7 cellular contexts compared by ENCODE assay signal in genomic region chr5:141343953-141344463, GRCh38. TPM values are rescaled to one million over a fixed set of nuclear protein-coding genes. Genes with fewer than 3 reads are reported as not detected.
DNase-seq lines count a peak whose midpoint lies in the region; ATAC-seq and TF ChIP-seq lines count a peak whose summit lies in the region.
"Had no signal": no experiment of that assay in that cellular context is flagged by ENCODE, and none has a peak within 500 bp of the region (broad histone marks: within the 10 kb centered on the region; RNA-seq: fewer than 3 reads in every experiment).

No MANE protein-coding gene starts in this region.

- no peak overlapping the region for H3K4me3 ChIP-seq in cardiac muscle cell
- H3K4me3 ChIP-seq in upper lobe of right lung: peak overlapping the region; percentile 21
- no peak overlapping the region for H3K4me3 ChIP-seq in Karpas-422 (ENCODE audit: low read length)

- H3K9me3 ChIP-seq in cardiac muscle cell (ENCODE audit: low read depth) (no peaks in the 10 kb centered on the region), upper lobe of right lung (peaks cover 19% of the 10 kb centered on the region), Karpas-422 (ENCODE audit: low read length) (no peaks in the 10 kb centered on the region)

- no peaks in the 10 kb centered on the region for H3K9me2 ChIP-seq in Karpas-422 (replicated peaks; ENCODE audit: insufficient read depth, low read length)

- no peaks in the 10 kb centered on the region for H3K4me1 ChIP-seq in cardiac muscle cell (ENCODE audit: low read depth)
- no peaks in the 10 kb centered on the region for H3K4me1 ChIP-seq in upper lobe of right lung
- no peaks in the 10 kb centered on the region for H3K4me1 ChIP-seq in Karpas-422 (ENCODE audit: low read length)
- H3K4me1 ChIP-seq: spleen had no signal

- no peak for TF ChIP-seq CTCF in cardiac muscle cell (IDR thresholded peaks at IDR 0.05; ENCODE audit: low read depth, low read length)
- no peak for TF ChIP-seq CTCF in upper lobe of right lung (IDR thresholded peaks at IDR 0.05)

- no peaks in the 10 kb centered on the region for H3K27me3 ChIP-seq in cardiac muscle cell
- peaks cover 6% of the 10 kb centered on the region for H3K27me3 ChIP-seq in upper lobe of right lung
- H3K27me3 ChIP-seq in Karpas-422 (ENCODE audit: low read length): no peaks in the 10 kb centered on the region

- peak overlapping the region; percentile 60 for H3K27ac ChIP-seq in cardiac muscle cell
- H3K27ac ChIP-seq in upper lobe of right lung: no peak overlapping the region
- H3K27ac ChIP-seq in Karpas-422 (ENCODE audit: low read length): no peak overlapping the region
- H3K27ac ChIP-seq: spleen had no signal

- H3K27ac Mint-ChIP-seq in activated naive CD4-positive, alpha-beta T cell treated with anti-CD3 and anti-CD28 coated beads, Interleukin-2, amount 10 ng/mL, durations not matched to agents 7 days and 5 days: no peak overlapping the region

- no peak overlapping the region for H3K4me2 ChIP-seq in Karpas-422 (ENCODE audit: low read depth, low read length, poor library complexity, severe bottlenecking)

- no peaks in the 10 kb centered on the region for H3K79me2 ChIP-seq in Karpas-422 (ENCODE audit: low read length)

- peaks cover 35% of the 10 kb centered on the region for H3K27me3 Mint-ChIP-seq in activated naive CD4-positive, alpha-beta T cell treated with anti-CD3 and anti-CD28 coated beads, Interleukin-2, amount 10 ng/mL, durations not matched to agents 7 days and 5 days

- peaks cover 33% of the 10 kb centered on the region for H3K9me3 Mint-ChIP-seq in activated naive CD4-positive, alpha-beta T cell treated with anti-CD3 and anti-CD28 coated beads, Interleukin-2, amount 10 ng/mL, durations not matched to agents 7 days and 5 days

- no peaks in the 10 kb centered on the region for H3K36me3 ChIP-seq in cardiac muscle cell
- no peaks in the 10 kb centered on the region for H3K36me3 ChIP-seq in upper lobe of right lung
- H3K36me3 ChIP-seq in Karpas-422 (ENCODE audit: insufficient read depth, low read length): no peaks in the 10 kb centered on the region
- H3K36me3 ChIP-seq: spleen had no signal

- CTCF ChIA-PET in activated naive CD4-positive, alpha-beta T cell treated with anti-CD3 and anti-CD28 coated beads, Interleukin-2, amount 10 ng/mL, durations not matched to agents 7 days and 5 days (lab: Charles Lee): interaction anchor here (1.0 to 1.7 kb wide), 12 partner anchors 9 to 77 kb away, joined by 3 to 5 read pairs (median 3); partner anchors contain the start of genes PCDHGA1, PCDHGA11, PCDHGB2 and PCDHGB6

- DNase-seq in activated naive CD4-positive, alpha-beta T cell treated with anti-CD3 and anti-CD28 coated beads, Interleukin-2, amount 10 ng/mL, durations not matched to agents 7 days and 5 days: no peak
- DNase-seq in activated naive CD4-positive, alpha-beta T cell treated with anti-CD3 and anti-CD28 coated beads, Interleukin-2, amount 50 U/mL, for 16 hours: no peak
- DNase-seq in cardiac muscle cell (ENCODE audit: low read depth in 1 of 2, low spot score in 1 of 2) (no peak), upper lobe of right lung (no peak), Karpas-422 (no peak), NCI-H128 (lab: John Stamatoyannopoulos, UW; ENCODE audit: unreplicated experiment) (no peak)
- DNase-seq: spleen had no signal

- no peaks in the 10 kb centered on the region for H4K20me1 ChIP-seq in Karpas-422 (ENCODE audit: insufficient read depth, low read depth, low read length)

- no peak overlapping the region for H3K9ac ChIP-seq in Karpas-422 (ENCODE audit: low read length)

- H3K4me1 Mint-ChIP-seq in activated naive CD4-positive, alpha-beta T cell treated with anti-CD3 and anti-CD28 coated beads, Interleukin-2, amount 10 ng/mL, durations not matched to agents 7 days and 5 days: peaks cover 3% of the 10 kb centered on the region

- intact Hi-C loops in upper lobe of right lung (cut with DNase I): no loop called here

- H3K36me3 Mint-ChIP-seq in activated naive CD4-positive, alpha-beta T cell treated with anti-CD3 and anti-CD28 coated beads, Interleukin-2, amount 10 ng/mL, durations not matched to agents 7 days and 5 days: no peaks in the 10 kb centered on the region

- no peak for ATAC-seq in upper lobe of right lung

- H3K4me3 Mint-ChIP-seq in activated naive CD4-positive, alpha-beta T cell treated with anti-CD3 and anti-CD28 coated beads, Interleukin-2, amount 10 ng/mL, durations not matched to agents 7 days and 5 days: peak overlapping the region; percentile 52

- H2AFZ ChIP-seq in Karpas-422 (ENCODE audit: low read length): no peak overlapping the region

RNA-seq across cellular contexts. Expression of gene PCDHGA3, which starts 0.4 kb away (rescaled TPM):
- total RNA-seq in cardiac muscle cell (1.5 and 3.2 TPM in 2 replicates), upper lobe of right lung (1.7 TPM)
- polyA plus RNA-seq in cardiac muscle cell: 1.4 and 2.2 TPM in 2 replicates
- not detected in 2 replicates for total RNA-seq in Karpas-422 (2014; rRNA removed; shearing (Covaris generic); ENCODE audit: low replicate concordance)

RNA-seq across cellular contexts. Expression of gene PCDHGA2, which starts 5.4 kb away (rescaled TPM):
- total RNA-seq in cardiac muscle cell (0.95 and 1.8 TPM in 2 replicates), upper lobe of right lung (2.5 TPM)
- 0.18 and 1.1 TPM in 2 replicates for polyA plus RNA-seq in cardiac muscle cell
- total RNA-seq in Karpas-422 (2014; rRNA removed; shearing (Covaris generic); ENCODE audit: low replicate concordance): 0.04 TPM in 1 of 2 replicates, not detected in the other

RNA-seq across cellular contexts. Expression of gene PCDHGB1, which starts 5.9 kb away (rescaled TPM):
- total RNA-seq in cardiac muscle cell: 1.8 and 3.7 TPM in 2 replicates
- polyA plus RNA-seq in cardiac muscle cell: 0.32 and 0.46 TPM in 2 replicates
- total RNA-seq in upper lobe of right lung: 2.0 TPM
- total RNA-seq in Karpas-422 (2014; rRNA removed; shearing (Covaris generic); ENCODE audit: low replicate concordance): 14.0 and 15.3 TPM in 2 replicates

RNA-seq across cellular contexts. Expression of gene PCDHGA4, which starts 10.8 kb away (rescaled TPM):
- total RNA-seq in cardiac muscle cell: 1.5 and 1.8 TPM in 2 replicates
- polyA plus RNA-seq in cardiac muscle cell: 0.20 and 0.32 TPM in 2 replicates
- 3.9 TPM for total RNA-seq in upper lobe of right lung
- total RNA-seq in Karpas-422 (2014; rRNA removed; shearing (Covaris generic); ENCODE audit: low replicate concordance): 11.1 and 13.5 TPM in 2 replicates

RNA-seq across cellular contexts. Expression of gene PCDHGA1, which starts 13.7 kb away (rescaled TPM):
- total RNA-seq in cardiac muscle cell: 1.7 and 2.3 TPM in 2 replicates
- polyA plus RNA-seq in cardiac muscle cell: 0.40 and 1.2 TPM in 2 replicates
- total RNA-seq in upper lobe of right lung: 0.46 TPM
- total RNA-seq in Karpas-422 (2014; rRNA removed; shearing (Covaris generic); ENCODE audit: low replicate concordance): 0.48 and 1.2 TPM in 2 replicates
